ENCODE assay signal across 8 cellular contexts in the genomic region with DNA sequence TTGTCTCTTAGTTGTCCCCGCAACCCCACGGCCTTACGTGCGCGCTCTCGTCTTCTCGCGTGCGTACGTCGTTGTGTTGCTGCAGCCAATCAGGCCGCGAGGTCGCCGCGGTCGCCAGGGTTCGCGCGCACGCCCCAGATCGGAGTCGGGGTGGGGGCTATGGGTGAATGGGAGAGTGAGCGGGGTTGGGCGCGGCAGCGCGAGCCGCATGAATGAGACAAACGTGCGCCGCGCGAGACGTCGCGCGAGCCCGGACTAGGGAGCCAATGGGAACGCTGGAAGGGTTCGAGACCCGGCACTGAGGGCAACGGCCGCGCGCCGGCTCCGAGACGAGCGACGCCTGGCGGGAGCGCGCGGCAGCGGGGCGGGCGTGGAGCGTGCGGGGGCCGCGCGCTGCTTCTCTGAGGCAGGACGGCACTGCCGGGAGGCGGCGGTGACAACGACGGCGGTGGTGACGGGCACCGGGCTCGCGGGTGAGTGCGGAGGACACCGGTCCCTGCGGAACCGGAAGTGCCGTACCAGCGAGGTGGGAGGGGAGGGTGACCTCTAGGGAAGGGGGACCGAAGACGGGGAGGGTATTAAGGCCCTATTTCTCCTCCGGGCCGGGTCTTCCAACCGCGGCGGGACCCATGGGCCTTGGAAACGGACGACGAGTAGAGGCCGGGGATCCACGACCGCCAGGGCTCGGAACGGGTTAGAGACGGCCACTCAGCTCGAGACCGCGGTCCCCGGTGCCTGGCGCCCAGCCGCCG.
DNase-seq lines count a peak whose midpoint lies in the region; ATAC-seq and TF ChIP-seq lines count a peak whose summit lies in the region.

Gene ZDHHC5, plus strand, starts transcription at position 400 of the 752 bp plus-strand sequence. CDS start 4,977 bp downstream, outside the sequence.

- peak; percentile 87 for ATAC-seq in HG03196 (IDR thresholded peaks at IDR 0.05; ENCODE audit: unreplicated experiment)

- in situ Hi-C loops in GM18951 (cut with MboI; ENCODE audit: low sequenced_read_pairs, unreplicated experiment) = no loop called here

- TF ChIP-seq CTCF in AG09309 (IDR thresholded peaks at IDR 0.05; ENCODE audit: control insufficient read depth, insufficient read depth, low read depth, low read length, missing control alignments) = peak; percentile 6

- peak; percentile 94 for TF ChIP-seq POLR2A in GM18951 (IDR thresholded peaks at IDR 0.05; ENCODE audit: extremely low read depth, insufficient read depth, insufficient read length)

- H3K4me3 ChIP-seq in AG09309 (ENCODE audit: control insufficient read depth, low read depth, low read length) = peak within 1 kb of the TSS; percentile 94

- DNase-seq in AG09309 (ENCODE audit: low read depth) (peak; percentile 99), NCI-H345 treated with DMSO at 0.1 percent for 48 hours (lab: John Stamatoyannopoulos, UW; ENCODE audit: unreplicated experiment) (peak; percentile 99), iris pigment epithelial cell (ENCODE audit: low read depth) (peak; percentile 100)
- peak; percentile 97 to 99 (median 98) for DNase-seq in activated CD4-positive, CD25-positive, alpha-beta regulatory T cell (lab: John Stamatoyannopoulos, UW)
- peak; percentile 100 for DNase-seq in central memory CD4-positive, alpha-beta T cell
- DNase-seq in stimulated activated CD4-positive, alpha-beta T cell treated with anti-CD3 and anti-CD28 coated beads, Interleukin-12 subunit alpha, Interleukin-12 subunit beta, amount 100 ng/mL, for 4 hours = peak; percentile 98

Comparison
In these comparisons a context has a peak if more than half of its experiments do, and no peak if none do; other contexts are left out.
1. Peak in every context shown above with its lines: DNase-seq, ATAC-seq and H3K4me3 ChIP-seq.